Comparison of ENCODE assay signal across 9 cellular contexts in genomic region chr3:69092030-69092513, GRCh38. TPM values are rescaled to one million over a fixed set of nuclear protein-coding genes. Genes with fewer than 3 reads are reported as not detected.
DNase-seq lines count a peak whose midpoint lies in the region; ATAC-seq and TF ChIP-seq lines count a peak whose summit lies in the region.
"Had no signal": no experiment of that assay in that cellular context is flagged by ENCODE, and none has a peak within 500 bp of the region (broad histone marks: within the 10 kb centered on the region; RNA-seq: fewer than 3 reads in every experiment).

No MANE protein-coding gene starts in this region.

- TF ChIP-seq CTCF in heart left ventricle (IDR thresholded peaks at IDR 0.05) (no peak), tibial nerve (IDR thresholded peaks at IDR 0.05) (no peak), Caco-2 (IDR thresholded peaks at IDR 0.05; ENCODE audit: insufficient read depth in 1 of 2, low read depth in 1 of 2, low read length in 1 of 2, severe bottlenecking in 1 of 2, unreplicated experiment in 1 of 2) (no peak)

- H3K27me3 ChIP-seq in heart left ventricle = no peaks in the 10 kb centered on the region
- no peaks in the 10 kb centered on the region for H3K27me3 ChIP-seq in tibial nerve
- H3K27me3 ChIP-seq in aorta (ENCODE audit: control insufficient read depth in 1 of 2, insufficient read depth in 2 of 2, low read length in 1 of 2) = no peaks in the 10 kb centered on the region
- H3K27me3 ChIP-seq in Caco-2 (replicated peaks; ENCODE audit: control insufficient read depth, insufficient read depth, low read length) = no peaks in the 10 kb centered on the region

- intact Hi-C loops in heart left ventricle (cut with DNase I) (no loop called here), Right ventricle myocardium superior (cut with DNase I) (no loop called here), aorta (cut with DNase I) (no loop called here), Caco-2 (cut with micrococcal nuclease; ENCODE audit: unreplicated experiment) (no loop called here)

- POLR2A ChIA-PET in Caco-2 (lab: Charles Lee) = interaction anchor here (0.7 kb wide), 1 partner anchor 375 kb away, joined by 9 read pairs; no protein-coding TSS in a partner anchor

- TF ChIP-seq POLR2A in heart left ventricle (IDR thresholded peaks at IDR 0.05) (no peak), tibial nerve (IDR thresholded peaks at IDR 0.05) (no peak)

- WGBS in heart left ventricle, 4 donors = 15 to 26% (median 20%) methylated on average over 4 of the region's 4 CpGs
- 22 to 28% methylated on average over 4 of the region's 4 CpGs for whole genome bisulfite sequencing in tibial nerve, 2 donors
- WGBS in aorta, 2 donors = 31% methylated on average over 4 of the region's 4 CpGs

- H3K4me1 ChIP-seq in heart left ventricle (peaks cover 9 to 100% (median 95%) of the 10 kb centered on the region in 12 donors), tibial nerve (peaks cover 0 to 99% (median 91%) of the 10 kb centered on the region in 4 donors), aorta (ENCODE audit: control insufficient read depth in 1 of 2, insufficient read depth in 2 of 2, low read length in 2 of 2) (peaks cover 14 to 17% of the 10 kb centered on the region in 2 donors), Caco-2 (peaks cover 11% of the 10 kb centered on the region)

- H3K36me3 ChIP-seq in heart left ventricle (peaks cover 0 to 65% (median 9%) of the 10 kb centered on the region in 9 donors), tibial nerve (no peaks in the 10 kb centered on the region), aorta (ENCODE audit: control insufficient read depth in 1 of 2, insufficient read depth in 2 of 2, low read length in 1 of 2) (no peaks in the 10 kb centered on the region), Caco-2 (ENCODE audit: control insufficient read depth, insufficient read depth, low read length) (no peaks in the 10 kb centered on the region)

- H3K27ac ChIP-seq in heart left ventricle (peak overlapping the region in 11 of 12 donors; percentile 3 to 99 (median 50)), tibial nerve (peak overlapping the region; percentile 28 to 97 (median 76)), aorta (ENCODE audit: low read depth in 1 of 2, low read length in 2 of 2) (peak overlapping the region in 1 of 2 donors; percentile 63)

- ATAC-seq in heart left ventricle (peak in 2 of 4 donors; percentile 14 to 25), Right ventricle myocardium superior (ENCODE audit: poor library complexity) (no peak), HG03135 (IDR thresholded peaks at IDR 0.05; ENCODE audit: unreplicated experiment) (peak; percentile 81), aorta (ENCODE audit: low FRiP score) (no peak)

- peaks cover 74% of the 10 kb centered on the region for H3K4me1 Mint-ChIP-seq in T-helper 2 cell treated with Interferon-gamma antibody and Interleukin-4, amounts not matched to agents 5 μg/mL and 100 μg/mL, for 36 hours (ENCODE audit: low read depth)
- H3K4me1 Mint-ChIP-seq in immature natural killer cell (peaks cover 95 to 98% of the 10 kb centered on the region in 2 donors), Caco-2 (ENCODE audit: low read depth, unreplicated experiment) (peaks cover 20% of the 10 kb centered on the region)

- H3K9me3 ChIP-seq in heart left ventricle = no peaks in the 10 kb centered on the region
- no peaks in the 10 kb centered on the region for H3K9me3 ChIP-seq in tibial nerve
- H3K9me3 ChIP-seq in aorta (ENCODE audit: control insufficient read depth, low read length) = no peaks in the 10 kb centered on the region
- no peaks in the 10 kb centered on the region for H3K9me3 ChIP-seq in Caco-2

- no peak for TF ChIP-seq EP300 in tibial nerve (IDR thresholded peaks at IDR 0.05)

- no peaks in the 10 kb centered on the region for H3K9me3 Mint-ChIP-seq in T-helper 2 cell treated with Interferon-gamma antibody and Interleukin-4, amounts not matched to agents 5 μg/mL and 100 μg/mL, for 36 hours
- H3K9me3 Mint-ChIP-seq in immature natural killer cell (no peaks in the 10 kb centered on the region), Caco-2 (ENCODE audit: unreplicated experiment) (no peaks in the 10 kb centered on the region)

- CTCF ChIA-PET in Caco-2 (lab: Charles Lee) = no interaction called here

- H3K4me3 ChIP-seq in heart left ventricle (peak overlapping the region in 1 of 12 donors; percentile 21), tibial nerve (peak overlapping the region in 1 of 4 donors; percentile 20), aorta (ENCODE audit: low read length in 2 of 2) (no peak overlapping the region), Caco-2 (ENCODE audit: low read depth, low read length) (no peak overlapping the region)

- H3K36me3 Mint-ChIP-seq in T-helper 2 cell treated with Interferon-gamma antibody and Interleukin-4, amounts not matched to agents 5 μg/mL and 100 μg/mL, for 36 hours (ENCODE audit: low read depth) = peaks cover 66% of the 10 kb centered on the region
- H3K36me3 Mint-ChIP-seq in immature natural killer cell (peaks cover 0 to 10% (median 0%) of the 10 kb centered on the region in 3 donors), Caco-2 (ENCODE audit: insufficient read depth, unreplicated experiment) (no peaks in the 10 kb centered on the region)

- peak overlapping the region; percentile 94 for H3K27ac Mint-ChIP-seq in T-helper 2 cell treated with Interferon-gamma antibody and Interleukin-4, amounts not matched to agents 5 μg/mL and 100 μg/mL, for 36 hours
- peak overlapping the region; percentile 89 to 97 (median 95) for H3K27ac Mint-ChIP-seq in immature natural killer cell
- no peak overlapping the region for H3K27ac Mint-ChIP-seq in Caco-2 (ENCODE audit: unreplicated experiment)

- H3K27me3 Mint-ChIP-seq in T-helper 2 cell treated with Interferon-gamma antibody and Interleukin-4, amounts not matched to agents 5 μg/mL and 100 μg/mL, for 36 hours (ENCODE audit: low read depth) = no peaks in the 10 kb centered on the region
- H3K27me3 Mint-ChIP-seq in immature natural killer cell (ENCODE audit: low read depth in 3 of 3) = peaks cover 0 to 2% (median 2%) of the 10 kb centered on the region in 3 donors
- H3K27me3 Mint-ChIP-seq in Caco-2 (ENCODE audit: insufficient read depth, unreplicated experiment) = no peaks in the 10 kb centered on the region

- H3K4me3 Mint-ChIP-seq in T-helper 2 cell treated with Interferon-gamma antibody and Interleukin-4, amounts not matched to agents 5 μg/mL and 100 μg/mL, for 36 hours = peak overlapping the region; percentile 93
- H3K4me3 Mint-ChIP-seq in immature natural killer cell = peak overlapping the region; percentile 73 to 85 (median 83)
- no peak overlapping the region for H3K4me3 Mint-ChIP-seq in Caco-2 (ENCODE audit: unreplicated experiment)

- no TSS peak for BruUV-seq in Caco-2 (replicated peaks; lab: Mats Ljungman, UMichigan)

- DNase-seq in heart left ventricle (no peak), Right ventricle myocardium superior (no peak), immature natural killer cell (peak; percentile 42 to 53 (median 47)), tibial nerve (ENCODE audit: low spot score in 2 of 2) (no peak), aorta (no peak), Caco-2 (no peak)
- DNase-seq in T-helper 2 cell treated with Interferon-gamma antibody and Interleukin-4, amounts not matched to agents 5 μg/mL and 100 μg/mL, for 36 hours (ENCODE audit: low spot score) = peak; percentile 45

RNA-seq across cellular contexts. Expression of gene ARL6IP5, which starts 7.3 kb away (rescaled TPM):
- 100 to 1,000 TPM; 164 to 231 (median 197) TPM for total RNA-seq in heart left ventricle
- 100 to 1,000 TPM; 245 to 256 TPM for polyA plus RNA-seq in heart left ventricle
- 184 TPM for total RNA-seq in Right ventricle myocardium superior
- polyA plus RNA-seq in immature natural killer cell = 100 to 1,000 TPM; 423 to 653 (median 503) TPM
- 100 to 1,000 TPM; 113 to 153 (median 133) TPM for total RNA-seq in tibial nerve
- 100 to 1,000 TPM; 129 to 205 TPM for total RNA-seq in aorta
- polyA plus RNA-seq in aorta = 100 to 1,000 TPM; 160 to 195 TPM
- total RNA-seq in Caco-2 (2022) = 31.2 and 32.1 TPM in 2 replicates

RNA-seq across cellular contexts. Expression of gene UBA3, which starts 11.9 kb away (rescaled TPM):
- total RNA-seq in heart left ventricle = 100 to 1,000 TPM in 2 of 9 donors, 10 to 100 TPM in 7; 70.9 to 117 (median 79.4) TPM
- polyA plus RNA-seq in heart left ventricle = 10 to 100 TPM; 45.1 to 57.7 TPM
- 84.4 TPM for total RNA-seq in Right ventricle myocardium superior
- 100 to 1,000 TPM in 1 of 3 donors, 10 to 100 TPM in 2; 45.3 to 110 (median 47.1) TPM for polyA plus RNA-seq in immature natural killer cell
- 10 to 100 TPM; 22.6 to 80.7 (median 50.8) TPM for total RNA-seq in tibial nerve
- 10 to 100 TPM; 38.0 to 59.7 TPM for total RNA-seq in aorta
- 10 to 100 TPM; 32.2 to 38.3 TPM for polyA plus RNA-seq in aorta
- total RNA-seq in Caco-2 (2022) = 45.7 and 49.6 TPM in 2 replicates

RNA-seq across cellular contexts. Expression of gene LMOD3, which starts 30.3 kb away (rescaled TPM):
- 100 to 1,000 TPM in 8 of 9 donors, 10 to 100 TPM in 1; 95.9 to 233 (median 159) TPM for total RNA-seq in heart left ventricle
- 10 to 100 TPM; 38.6 to 99.8 TPM for polyA plus RNA-seq in heart left ventricle
- 148 TPM for total RNA-seq in Right ventricle myocardium superior
- under 1 TPM in 2 of 3 donors, not detected in 1; 0.08 to 0.13 TPM for polyA plus RNA-seq in immature natural killer cell
- total RNA-seq in tibial nerve = not detected
- under 1 TPM in 1 of 2 donors, not detected in 1; 0.12 TPM for total RNA-seq in aorta
- polyA plus RNA-seq in aorta = not detected
- total RNA-seq in Caco-2 (2022) = not detected in 2 replicates
- total RNA-seq: bronchial epithelial cell had no signal

RNA-seq across cellular contexts. Expression of gene TMF1, which starts 39.9 kb away (rescaled TPM):
- total RNA-seq in heart left ventricle (10 to 100 TPM; 12.6 to 23.4 (median 20.1) TPM), Right ventricle myocardium superior (16.6 TPM), tibial nerve (10 to 100 TPM; 24.7 to 33.5 (median 33.0) TPM), aorta (10 to 100 TPM; 45.6 to 52.8 TPM), Caco-2 (2022) (30.2 and 35.0 TPM in 2 replicates)
- polyA plus RNA-seq in heart left ventricle (10 to 100 TPM in 1 of 2 donors, 1 to 10 TPM in 1; 4.0 to 15.4 TPM), immature natural killer cell (10 to 100 TPM; 18.5 to 41.0 (median 22.4) TPM), aorta (10 to 100 TPM in 1 of 2 donors, 1 to 10 TPM in 1; 7.4 to 14.8 TPM)

Comparison
In these comparisons a context has a peak if more than half of its experiments do, and no peak if none do; other contexts are left out.
1. DNase-seq: peak in T-helper 2 cell treated with Interferon-gamma antibody and Interleukin-4, amounts not matched to agents 5 μg/mL and 100 μg/mL, for 36 hours (single experiment) and immature natural killer cell (3 of 3); none in heart left ventricle (0 of 5), Right ventricle myocardium superior (single experiment), tibial nerve (0 of 2), aorta (0 of 2) and Caco-2 (0 of 2).
2. RNA of gene LMOD3, which starts 30.3 kb away (total RNA-seq): 95.9 to 233 TPM in heart left ventricle and 148 TPM in Right ventricle myocardium superior (single experiment); 0.12 TPM in aorta, not detected in tibial nerve and not detected in Caco-2; every median in the first group is over 10 times any median in the second.